ENCODE assay signal across 8 cellular contexts in the genomic region with DNA sequence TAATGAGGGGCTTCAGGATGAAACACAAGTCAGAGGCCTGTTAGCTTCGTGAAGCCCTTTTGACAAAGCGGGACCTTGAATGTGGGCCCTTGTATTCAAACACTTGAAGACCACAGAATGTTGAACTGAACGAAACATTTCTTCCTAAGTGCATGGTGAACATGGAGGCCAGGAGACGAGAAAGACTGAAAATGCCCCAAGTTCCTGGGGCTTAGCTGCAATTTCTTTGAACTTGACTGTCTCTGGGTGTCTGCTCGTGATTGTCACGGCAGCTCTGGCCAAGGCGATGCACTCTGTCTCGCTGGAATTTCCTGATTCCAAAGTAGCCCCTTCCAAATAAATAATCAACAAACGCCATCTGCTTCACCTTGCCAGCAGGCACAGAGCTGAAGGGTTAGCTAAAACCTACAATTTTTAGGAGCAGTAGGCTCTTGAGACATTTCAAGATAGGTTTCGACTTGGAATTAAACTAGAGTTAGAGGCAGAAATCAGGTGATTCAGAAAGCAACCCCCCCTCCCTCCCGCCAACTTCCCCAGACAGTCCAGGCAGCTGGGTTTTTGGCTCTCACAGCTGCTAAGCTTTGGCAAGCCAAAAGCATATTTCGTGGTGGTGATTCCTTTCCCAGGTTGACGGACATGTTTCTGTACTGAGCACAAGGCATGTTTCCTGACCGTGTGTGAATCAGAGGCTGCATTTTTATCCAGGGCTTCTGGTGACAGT. TPM values are rescaled to one million over a fixed set of nuclear protein-coding genes. Genes with fewer than 3 reads are reported as not detected.
DNase-seq lines count a peak whose midpoint lies in the region; ATAC-seq, FAIRE-seq and TF ChIP-seq lines count a peak whose summit lies in the region.

No MANE protein-coding gene starts in this region.

- H3K27me3 Mint-ChIP-seq in activated CD4-positive, alpha-beta T cell treated with anti-CD3 and anti-CD28 coated beads, Interleukin-2, amount 10 ng/mL, durations not matched to agents 7 days and 5 days: no peaks in the 10 kb centered on the region
- no peaks in the 10 kb centered on the region for H3K27me3 Mint-ChIP-seq in natural killer cell treated with Interleukin-12 subunit alpha and Interleukin-12 subunit beta and Interleukin-15 and Interleukin-18, amount 100 ng/mL, for 72 hours

- no peaks in the 10 kb centered on the region for H3K9me3 Mint-ChIP-seq in activated CD4-positive, alpha-beta T cell treated with anti-CD3 and anti-CD28 coated beads, Interleukin-2, amount 10 ng/mL, durations not matched to agents 7 days and 5 days
- no peaks in the 10 kb centered on the region for H3K9me3 Mint-ChIP-seq in natural killer cell treated with Interleukin-12 subunit alpha and Interleukin-12 subunit beta and Interleukin-15 and Interleukin-18, amount 100 ng/mL, for 72 hours

- H3K4me1 ChIP-seq in RWPE2 (ENCODE audit: insufficient read depth, poor library complexity, severe bottlenecking) (peaks cover 89% of the 10 kb centered on the region), endothelial cell of umbilical vein (ENCODE audit: control insufficient read depth, extremely low read depth, insufficient read depth, low read length) (peaks cover 72% of the 10 kb centered on the region)

- intact Hi-C loops in endothelial cell of umbilical vein (cut with micrococcal nuclease): loop anchor here (1.0 kb wide), 1 partner anchor 13 kb away; no protein-coding TSS in a partner anchor

- peak overlapping the region; percentile 97 for H3K27ac Mint-ChIP-seq in activated CD4-positive, alpha-beta T cell treated with anti-CD3 and anti-CD28 coated beads, Interleukin-2, amount 10 ng/mL, durations not matched to agents 7 days and 5 days
- H3K27ac Mint-ChIP-seq in natural killer cell treated with Interleukin-12 subunit alpha and Interleukin-12 subunit beta and Interleukin-15 and Interleukin-18, amount 100 ng/mL, for 72 hours: peak overlapping the region; percentile 95 to 98

- H2AFZ ChIP-seq in endothelial cell of umbilical vein (ENCODE audit: low read depth, low read length): peak overlapping the region; percentile 38

- H3K9me3 ChIP-seq in RWPE2 (ENCODE audit: severe bottlenecking): no peaks in the 10 kb centered on the region
- no peaks in the 10 kb centered on the region for H3K9me3 ChIP-seq in endothelial cell of umbilical vein (replicated peaks; ENCODE audit: control insufficient read depth, insufficient read depth, low read length)

- no peaks in the 10 kb centered on the region for H4K20me1 ChIP-seq in endothelial cell of umbilical vein (replicated peaks; ENCODE audit: control insufficient read depth, extremely low read depth, insufficient read depth, low read length)

- H3K4me3 Mint-ChIP-seq in activated CD4-positive, alpha-beta T cell treated with anti-CD3 and anti-CD28 coated beads, Interleukin-2, amount 10 ng/mL, durations not matched to agents 7 days and 5 days: peak overlapping the region; percentile 18
- H3K4me3 Mint-ChIP-seq in natural killer cell treated with Interleukin-12 subunit alpha and Interleukin-12 subunit beta and Interleukin-15 and Interleukin-18, amount 100 ng/mL, for 72 hours: peak overlapping the region; percentile 94

- H3K4me3 ChIP-seq in RWPE2 (ENCODE audit: severe bottlenecking): no peak overlapping the region
- H3K4me3 ChIP-seq in endothelial cell of umbilical vein (replicated peaks in 1 of 3; ENCODE audit: insufficient read depth in 1 of 3, low read depth in 1 of 3, low read length in 3 of 3): no peak overlapping the region

- H3K36me3 Mint-ChIP-seq in activated CD4-positive, alpha-beta T cell treated with anti-CD3 and anti-CD28 coated beads, Interleukin-2, amount 10 ng/mL, durations not matched to agents 7 days and 5 days (ENCODE audit: low read depth): no peaks in the 10 kb centered on the region
- no peaks in the 10 kb centered on the region for H3K36me3 Mint-ChIP-seq in natural killer cell treated with Interleukin-12 subunit alpha and Interleukin-12 subunit beta and Interleukin-15 and Interleukin-18, amount 100 ng/mL, for 72 hours

- H3K36me3 ChIP-seq in RWPE2 (ENCODE audit: low read depth) (no peaks in the 10 kb centered on the region), endothelial cell of umbilical vein (ENCODE audit: control insufficient read depth in 2 of 2, extremely low read depth in 1 of 2, insufficient read depth in 2 of 2, low read length in 2 of 2) (no peaks in the 10 kb centered on the region)

- POLR2A ChIA-PET in activated CD4-positive, alpha-beta T cell treated with anti-CD3 and anti-CD28 coated beads, Interleukin-2, amount 10 ng/mL, durations not matched to agents 7 days and 5 days (lab: Charles Lee): no interaction called here
- POLR2A ChIA-PET in endothelial cell of umbilical vein (lab: Charles Lee): interaction anchor here (0.9 to 1.3 kb wide), 2 partner anchors 8 to 123 kb away, joined by 3 to 5 read pairs; no protein-coding TSS in a partner anchor

- peak; percentile 13; the same call in 1 of the 3 replicates for ATAC-seq in RWPE2 (ENCODE audit: low read depth)
- no peak for ATAC-seq in natural killer cell treated with Interleukin-12 subunit alpha and Interleukin-12 subunit beta and Interleukin-15 and Interleukin-18, amount 100 ng/mL, for 72 hours
- no peak for ATAC-seq in GM19463 (IDR thresholded peaks at IDR 0.05; ENCODE audit: unreplicated experiment)

- no peaks in the 10 kb centered on the region for H3K9me1 ChIP-seq in endothelial cell of umbilical vein (replicated peaks; ENCODE audit: control insufficient read depth, extremely low read depth, insufficient read depth, low read length)

- peak overlapping the region; percentile 65 for H3K4me2 ChIP-seq in endothelial cell of umbilical vein (ENCODE audit: insufficient read depth, low read length)

- dilution Hi-C loops in endothelial cell of umbilical vein (cut with MboI; ENCODE audit: extremely low pct_ligation_motif_present, low sequenced_read_pairs): no loop called here

- H3K9ac ChIP-seq in endothelial cell of umbilical vein (replicated peaks; ENCODE audit: extremely low read depth, insufficient read depth, low read length): peak overlapping the region; percentile 79

- peak; percentile 83 for FAIRE-seq in endothelial cell of umbilical vein (lab: Jason Lieb, UNC)

- H3K27me3 ChIP-seq in RWPE2 (ENCODE audit: insufficient read depth, poor library complexity, severe bottlenecking): no peaks in the 10 kb centered on the region
- no peaks in the 10 kb centered on the region for H3K27me3 ChIP-seq in endothelial cell of umbilical vein (ENCODE audit: control insufficient read depth in 2 of 2, insufficient read depth in 2 of 2, low read length in 2 of 2)

- H3K4me1 Mint-ChIP-seq in activated CD4-positive, alpha-beta T cell treated with anti-CD3 and anti-CD28 coated beads, Interleukin-2, amount 10 ng/mL, durations not matched to agents 7 days and 5 days: peaks cover 93% of the 10 kb centered on the region
- H3K4me1 Mint-ChIP-seq in natural killer cell treated with Interleukin-12 subunit alpha and Interleukin-12 subunit beta and Interleukin-15 and Interleukin-18, amount 100 ng/mL, for 72 hours (ENCODE audit: low read depth in 2 of 2): peaks cover 73 to 74% of the 10 kb centered on the region in 2 donors

- H3K27ac ChIP-seq in RWPE2 (ENCODE audit: poor library complexity, severe bottlenecking) (peak overlapping the region; percentile 93), endothelial cell of umbilical vein (ENCODE audit: insufficient read depth, low read depth, low read length) (peak overlapping the region; percentile 93)

- no peak for TF ChIP-seq POLR2A in endothelial cell of umbilical vein (IDR thresholded peaks at IDR 0.05; ENCODE audit: low read depth, low read length)

- no TSS peak for BruUV-seq in endothelial cell of umbilical vein (replicated peaks; lab: Mats Ljungman, UMichigan)

- DNase-seq in activated CD4-positive, alpha-beta T cell treated with anti-CD3 and anti-CD28 coated beads, Interleukin-2, amount 10 ng/mL, durations not matched to agents 7 days and 5 days: no peak
- DNase-seq in activated CD4-positive, alpha-beta T cell treated with anti-CD3 and anti-CD28 coated beads for 48 hours: no peak
- DNase-seq in RWPE2 (ENCODE audit: low spot score) (no peak), endothelial cell of umbilical vein (ENCODE audit: low read depth, low spot score) (peak; percentile 91), NCI-H1930 (lab: John Stamatoyannopoulos, UW) (no peak)
- no peak for DNase-seq in natural killer cell treated with Interleukin-12 subunit alpha and Interleukin-12 subunit beta and Interleukin-15 and Interleukin-18, amount 100 ng/mL, for 72 hours (ENCODE audit: low spot score)
- DNase-seq in stimulated activated CD4-positive, alpha-beta T cell treated with anti-CD3 and anti-CD28 coated beads, Interleukin-15, amount 100 ng/mL, for 24 hours: no peak

- no peaks in the 10 kb centered on the region for H3K79me2 ChIP-seq in endothelial cell of umbilical vein (ENCODE audit: control insufficient read depth, insufficient read depth, low read length)

- CTCF ChIA-PET in activated CD4-positive, alpha-beta T cell treated with anti-CD3 and anti-CD28 coated beads, Interleukin-2, amount 10 ng/mL, durations not matched to agents 7 days and 5 days (lab: Charles Lee): interaction anchor here (0.7 to 6.9 kb wide), 7 partner anchors 11 to 129 kb away, joined by 3 to 40 read pairs (median 4); no protein-coding TSS in a partner anchor
- CTCF ChIA-PET in endothelial cell of umbilical vein (lab: Charles Lee): interaction anchor here (0.7 to 8.8 kb wide), 12 partner anchors 8 to 166 kb away, joined by 3 to 58 read pairs (median 6); a partner anchor contains a TSS

- TF ChIP-seq CTCF in RWPE2 (IDR thresholded peaks at IDR 0.05; ENCODE audit: poor library complexity, severe bottlenecking) (no peak), endothelial cell of umbilical vein (IDR thresholded peaks at IDR 0.05; ENCODE audit: extremely low read depth in 1 of 2, insufficient read depth in 1 of 2, low read depth in 1 of 2, low read length in 2 of 2) (no peak)

RNA-seq across cellular contexts. Expression of a gene that starts 13.5 kb away (rescaled TPM):
- 10 to 100 TPM; 26.0 to 29.9 TPM for total RNA-seq in activated CD4-positive, alpha-beta T cell treated with anti-CD3 and anti-CD28 coated beads, Interleukin-2, amount 10 ng/mL, durations not matched to agents 7 days and 5 days
- total RNA-seq in endothelial cell of umbilical vein: 23.1 and 23.3 TPM in 2 replicates
- 9.3 and 11.8 TPM in 2 replicates for polyA plus RNA-seq in endothelial cell of umbilical vein
- 5.0 and 8.9 TPM in 2 replicates for polyA plus RNA-seq in endothelial cell of umbilical vein (2011; cell fraction: cytosol; rRNA removed)
- 8.3 and 11.8 TPM in 2 replicates for polyA plus RNA-seq in endothelial cell of umbilical vein (2011; cell fraction: nucleus; rRNA removed)
- 9.8 and 13.7 TPM in 2 replicates for polyA plus RNA-seq in endothelial cell of umbilical vein (2012)
- 6.5 and 8.8 TPM in 2 replicates for polyA minus RNA-seq in endothelial cell of umbilical vein
- polyA minus RNA-seq in endothelial cell of umbilical vein (2011; cell fraction: cytosol; rRNA and poly(A)+ RNA removed): 14.1 TPM
- polyA minus RNA-seq in endothelial cell of umbilical vein (2011; cell fraction: nucleus; rRNA and poly(A)+ RNA removed): 4.9 and 14.9 TPM in 2 replicates
- total RNA-seq in natural killer cell treated with Interleukin-12 subunit alpha and Interleukin-12 subunit beta and Interleukin-15 and Interleukin-18, amount 100 ng/mL, for 72 hours: 10 to 100 TPM; 18.0 to 28.9 TPM

RNA-seq across cellular contexts. Expression of a gene that starts 56.1 kb away (rescaled TPM):
- 10 to 100 TPM; 14.4 to 15.1 TPM for total RNA-seq in activated CD4-positive, alpha-beta T cell treated with anti-CD3 and anti-CD28 coated beads, Interleukin-2, amount 10 ng/mL, durations not matched to agents 7 days and 5 days
- total RNA-seq in endothelial cell of umbilical vein: 17.4 and 17.7 TPM in 2 replicates
- 7.6 and 8.8 TPM in 2 replicates for polyA plus RNA-seq in endothelial cell of umbilical vein
- 9.0 and 9.6 TPM in 2 replicates for polyA plus RNA-seq in endothelial cell of umbilical vein (2011; cell fraction: cytosol; rRNA removed)
- 7.7 and 8.8 TPM in 2 replicates for polyA plus RNA-seq in endothelial cell of umbilical vein (2011; cell fraction: nucleus; rRNA removed)
- polyA plus RNA-seq in endothelial cell of umbilical vein (2012): 8.7 and 10.6 TPM in 2 replicates
- polyA minus RNA-seq in endothelial cell of umbilical vein: 16.4 and 17.6 TPM in 2 replicates
- polyA minus RNA-seq in endothelial cell of umbilical vein (2011; cell fraction: cytosol; rRNA and poly(A)+ RNA removed): 8.1 TPM
- polyA minus RNA-seq in endothelial cell of umbilical vein (2011; cell fraction: nucleus; rRNA and poly(A)+ RNA removed): 6.1 and 9.5 TPM in 2 replicates
- 10 to 100 TPM; 11.8 to 19.6 TPM for total RNA-seq in natural killer cell treated with Interleukin-12 subunit alpha and Interleukin-12 subunit beta and Interleukin-15 and Interleukin-18, amount 100 ng/mL, for 72 hours
